ENCODE assay signal across 26 cellular contexts in genomic region chr11:34179026-34179675, GRCh38.
"Had no signal": no experiment of that assay in that cellular context is flagged by ENCODE, and none has a peak within 500 bp of the region (broad histone marks: within the 10 kb centered on the region; RNA-seq: fewer than 3 reads in every experiment).

No MANE protein-coding gene starts in this region.

- H3K9me3 ChIP-seq: esophagus muscularis mucosa, gastroesophageal sphincter, heart right ventricle, prostate gland, right atrium auricular region, thoracic aorta, transverse colon, upper lobe of right lung, uterus had no signal

- ATAC-seq: foreskin keratinocyte, gastroesophageal sphincter, heart right ventricle, natural killer cell, upper lobe of right lung had no signal

- H3K27me3 ChIP-seq: esophagus muscularis mucosa, foreskin keratinocyte, gastroesophageal sphincter, heart right ventricle, right atrium auricular region, transverse colon, upper lobe of right lung, uterus had no signal

- H3K4me3 Mint-ChIP-seq: immature natural killer cell; memory B cell; natural killer cell; neural crest cell; stimulated activated naive B cell treated with anti-CD40 and anti-IgM and Interleukin-4, amounts not matched to agents 10 μg/mL and 1 μg/mL and 100 μg/mL, for 72 hours; stimulated activated naive CD8-positive, alpha-beta T cell treated with anti-CD3 and anti-CD28 coated beads, Interleukin-15, Interleukin-2, amounts not matched to agents 100 ng/mL and 50 ng/mL, for 24 hours had no signal

- H3K36me3 Mint-ChIP-seq: immature natural killer cell, memory B cell, natural killer cell had no signal

- H3K4me1 ChIP-seq: uterus had no signal

- H3K27me3 Mint-ChIP-seq: memory B cell; stimulated activated naive B cell treated with anti-CD40 and anti-IgM and Interleukin-4, amounts not matched to agents 10 μg/mL and 1 μg/mL and 100 μg/mL, for 72 hours; stimulated activated naive CD8-positive, alpha-beta T cell treated with anti-CD3 and anti-CD28 coated beads, Interleukin-15, Interleukin-2, amounts not matched to agents 100 ng/mL and 50 ng/mL, for 24 hours had no signal

- H3K4me3 ChIP-seq: coronary artery, esophagus muscularis mucosa, gastroesophageal sphincter, heart right ventricle, lung, prostate gland, right atrium auricular region, skin epidermis, thoracic aorta, transverse colon, upper lobe of right lung, uterus had no signal

- H3K27ac Mint-ChIP-seq: immature natural killer cell; memory B cell; natural killer cell; stimulated activated naive CD8-positive, alpha-beta T cell treated with anti-CD3 and anti-CD28 coated beads, Interleukin-15, Interleukin-2, amounts not matched to agents 100 ng/mL and 50 ng/mL, for 24 hours had no signal

- H3K9me3 Mint-ChIP-seq: immature natural killer cell; memory B cell; natural killer cell; neural crest cell; stimulated activated naive B cell treated with anti-CD40 and anti-IgM and Interleukin-4, amounts not matched to agents 10 μg/mL and 1 μg/mL and 100 μg/mL, for 72 hours; stimulated activated naive CD8-positive, alpha-beta T cell treated with anti-CD3 and anti-CD28 coated beads, Interleukin-15, Interleukin-2, amounts not matched to agents 100 ng/mL and 50 ng/mL, for 24 hours had no signal

- H3K4me1 Mint-ChIP-seq: memory B cell had no signal

- H3K27ac ChIP-seq: coronary artery, esophagus muscularis mucosa, foreskin keratinocyte, gastroesophageal sphincter, heart right ventricle, prostate gland, right atrium auricular region, skin epidermis, thoracic aorta, transverse colon, upper lobe of right lung, uterus had no signal

- H3K36me3 ChIP-seq: esophagus muscularis mucosa, gastroesophageal sphincter, heart right ventricle, prostate gland, right atrium auricular region, thoracic aorta, transverse colon, upper lobe of right lung, uterus had no signal

- DNase-seq: dermis blood vessel endothelial cell; effector memory CD4-positive, alpha-beta T cell; foreskin keratinocyte; heart right ventricle; immature natural killer cell; islet precursor cell; kidney glomerular epithelial cell; natural killer cell; stimulated activated CD4-positive, alpha-beta T cell treated with anti-CD3 and anti-CD28 coated beads, Interleukin-15, amount 100 ng/mL, for 24 hours; stimulated activated CD4-positive, alpha-beta T cell treated with anti-CD3 and anti-CD28 coated beads, Interleukin-2, amount 100 ng/mL, for 48 hours; stimulated activated naive B cell treated with anti-CD40 and anti-IgM and Interleukin-4, amounts not matched to agents 10 μg/mL and 1 μg/mL and 100 μg/mL, for 72 hours; transverse colon; upper lobe of right lung; uterus had no signal

- FAIRE-seq: endothelial cell of umbilical vein had no signal
